ENCODE assay signal across 9 cellular contexts in genomic region chr2:68378779-68379178, GRCh38. TPM values are rescaled to one million over a fixed set of nuclear protein-coding genes. Genes with fewer than 3 reads are reported as not detected.
"Had no signal": no experiment of that assay in that cellular context is flagged by ENCODE, and none has a peak within 500 bp of the region (broad histone marks: within the 10 kb centered on the region; RNA-seq: fewer than 3 reads in every experiment).

No MANE protein-coding gene starts in this region.

RNA-seq across cellular contexts. Expression of gene PLEK, which starts 13.7 kb away (rescaled TPM):
- total RNA-seq: astrocyte, RPMI7951, SJCRH30 had no signal

RNA-seq across cellular contexts. Expression of gene CNRIP1, which starts 59.0 kb away (rescaled TPM):
- total RNA-seq: activated CD4-positive, alpha-beta T cell treated with anti-CD3 and anti-CD28 coated beads for 36 hours; activated CD4-positive, alpha-beta T cell treated with anti-CD3 and anti-CD28 coated beads, Interleukin-2, amount 10 ng/mL, durations not matched to agents 7 days and 5 days; activated naive CD4-positive, alpha-beta T cell treated with anti-CD3 and anti-CD28 coated beads for 36 hours; activated naive CD4-positive, alpha-beta T cell treated with anti-CD3 and anti-CD28 coated beads, Interleukin-2, amount 50 U/mL, for 72 hours; activated T-helper 1 cell treated with anti-CD3 and anti-CD28 coated beads, Interleukin-12 subunit alpha, Interleukin-12 subunit beta, Interleukin-2, Interleukin-4 antibody, amounts not matched to agents 30 ng/mL and 10 ng/mL and 1 ng/mL, durations not matched to agents 14 hours and 24 hours and 36 hours; T-helper 1 cell treated with Interleukin-12 subunit alpha and Interleukin-12 subunit beta and Interleukin-4 antibody, amounts not matched to agents 30 ng/mL and 1 ng/mL, for 36 hours had no signal
